Comparison of ENCODE assay signal across 16 cellular contexts in the genomic region with DNA sequence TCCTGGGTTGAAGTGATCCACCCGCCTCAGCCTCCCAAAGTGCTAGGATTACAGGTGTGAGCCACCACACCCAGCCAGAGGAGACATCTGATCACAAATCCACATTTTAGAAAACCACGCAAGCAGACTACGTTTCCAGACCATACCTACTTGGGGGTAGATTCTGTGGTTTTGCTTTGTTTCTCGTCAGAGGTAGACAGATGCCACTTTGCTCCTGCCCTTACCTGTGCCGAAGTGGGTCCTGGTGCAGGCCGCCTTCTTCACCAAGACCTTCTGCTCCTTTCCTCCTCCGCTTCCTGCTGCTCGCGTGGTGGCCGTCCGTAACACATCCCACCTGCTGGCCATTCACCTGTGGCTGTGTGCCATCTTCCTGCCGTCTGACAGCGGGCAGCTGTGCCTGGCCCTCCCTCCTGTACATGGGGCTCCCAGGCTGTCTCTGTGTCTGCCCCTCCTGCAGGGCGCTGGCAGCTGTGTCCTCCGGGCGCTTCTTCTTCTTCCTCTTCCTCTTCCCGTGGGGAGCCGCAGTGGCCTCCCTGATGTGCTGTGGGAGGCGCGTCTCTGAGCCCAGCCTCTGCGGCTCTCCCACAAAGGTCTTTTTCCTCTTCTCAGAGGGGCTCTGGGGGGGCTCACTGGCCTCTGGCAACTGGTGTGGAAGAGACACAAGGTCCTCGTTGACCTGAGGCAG. TPM values are rescaled to one million over a fixed set of nuclear protein-coding genes. Genes with fewer than 3 reads are reported as not detected.
DNase-seq lines count a peak whose midpoint lies in the region; ATAC-seq, FAIRE-seq and TF ChIP-seq lines count a peak whose summit lies in the region.
"Had no signal": no experiment of that assay in that cellular context is flagged by ENCODE, and none has a peak within 500 bp of the region (broad histone marks: within the 10 kb centered on the region; RNA-seq: fewer than 3 reads in every experiment).

No MANE protein-coding gene starts in this region.

- FAIRE-seq in GM12891 (lab: Jason Lieb, UNC), result no peak

- ATAC-seq in Right ventricle myocardium superior (ENCODE audit: poor library complexity), result peak; percentile 32
- ATAC-seq in left ventricle myocardium superior, result peak; percentile 21
- no peak for ATAC-seq in upper lobe of left lung (ENCODE audit: low FRiP score in 2 of 2)
- no peak for ATAC-seq in body of pancreas

- H3K27ac ChIP-seq in right atrium auricular region (no peak overlapping the region), thymus (ENCODE audit: low read depth) (peak overlapping the region; percentile 46), upper lobe of left lung (peak overlapping the region in 1 of 4 donors; percentile 30), body of pancreas (no peak overlapping the region)
- H3K27ac ChIP-seq: ascending aorta, C4-2B, KMS-11 had no signal

- DNase-seq in Right ventricle myocardium superior (peak; percentile 70), right atrium auricular region (ENCODE audit: low spot score) (no peak), UCSD-AML1 (lab: John Stamatoyannopoulos, UW; ENCODE audit: unreplicated experiment) (peak; percentile 54), left ventricle myocardium superior (peak; percentile 54), GM12891 (ENCODE audit: insufficient read length, low spot score) (no peak), upper lobe of left lung (no peak), body of pancreas (no peak)
- DNase-seq: foreskin fibroblast, H7, NCI-H1694 treated with DMSO at 0.1 percent for 48 hours, NCI-H526 treated with DMSO at 0.1 percent for 48 hours, posterior cingulate gyrus had no signal

- no peak overlapping the region for H3K4me3 ChIP-seq in right atrium auricular region
- no peak overlapping the region for H3K4me3 ChIP-seq in thymus (ENCODE audit: low read length)
- no peak overlapping the region for H3K4me3 ChIP-seq in upper lobe of left lung
- H3K4me3 ChIP-seq in body of pancreas, result no peak overlapping the region
- H3K4me3 ChIP-seq: ascending aorta had no signal

- H3K36me3 ChIP-seq in right atrium auricular region (peaks cover 87% of the 10 kb centered on the region), thymus (ENCODE audit: control insufficient read depth, insufficient read depth) (peaks cover 69% of the 10 kb centered on the region), upper lobe of left lung (peaks cover 8 to 90% (median 59%) of the 10 kb centered on the region in 4 donors), body of pancreas (replicated peaks in 1 of 2; ENCODE audit: insufficient read depth in 1 of 2, low read depth in 2 of 2) (peaks cover 28 to 41% of the 10 kb centered on the region in 2 donors)

- TF ChIP-seq POLR2A in GM12891 (IDR thresholded peaks at IDR 0.05; ENCODE audit: low read depth, low read length) (no peak), upper lobe of left lung (IDR thresholded peaks at IDR 0.05) (no peak), body of pancreas (IDR thresholded peaks at IDR 0.05) (no peak)

- no peaks in the 10 kb centered on the region for H3K9me3 ChIP-seq in right atrium auricular region
- no peaks in the 10 kb centered on the region for H3K9me3 ChIP-seq in thymus (ENCODE audit: control insufficient read depth)
- no peaks in the 10 kb centered on the region for H3K9me3 ChIP-seq in upper lobe of left lung
- no peaks in the 10 kb centered on the region for H3K9me3 ChIP-seq in body of pancreas
- H3K9me3 ChIP-seq: ascending aorta had no signal

- H3K4me1 ChIP-seq in right atrium auricular region (peaks cover 0 to 10% of the 10 kb centered on the region in 2 donors), thymus (ENCODE audit: control insufficient read depth, insufficient read depth, low read length) (peaks cover 6% of the 10 kb centered on the region), upper lobe of left lung (peaks cover 0 to 24% (median 5%) of the 10 kb centered on the region in 4 donors), body of pancreas (no peaks in the 10 kb centered on the region)
- H3K4me1 ChIP-seq: ascending aorta had no signal

- TF ChIP-seq CTCF in right atrium auricular region (IDR thresholded peaks at IDR 0.05) (no peak), upper lobe of left lung (IDR thresholded peaks at IDR 0.05) (no peak), body of pancreas (IDR thresholded peaks at IDR 0.05) (no peak)

- H3K27me3 ChIP-seq in right atrium auricular region (no peaks in the 10 kb centered on the region), thymus (ENCODE audit: control insufficient read depth, insufficient read depth) (no peaks in the 10 kb centered on the region), upper lobe of left lung (no peaks in the 10 kb centered on the region), body of pancreas (no peaks in the 10 kb centered on the region)
- H3K27me3 ChIP-seq: ascending aorta had no signal

- WGBS in thymus, result 62% methylated on average over 22 of the region's 22 CpGs
- WGBS in upper lobe of left lung, 2 donors, result 76 to 84% methylated on average over 17 to 22 of the region's 22 CpGs
- 85 to 87% methylated on average over 22 of the region's 22 CpGs for WGBS in body of pancreas, 2 donors

- intact Hi-C loops in Right ventricle myocardium superior (cut with DNase I) (no loop called here), left ventricle myocardium superior (cut with micrococcal nuclease) (no loop called here), body of pancreas (cut with DNase I) (no loop called here)

- TF ChIP-seq EP300 in upper lobe of left lung (IDR thresholded peaks at IDR 0.05), result no peak

TF ChIP-seq in GM12891, 5 proteins besides CTCF, POLR2A, EP300 and RAD21:
- no peak for TF ChIP-seq PAX5 (IDR thresholded peaks at IDR 0.05; ENCODE audit: insufficient read depth, low read length, severe bottlenecking)
- no peak for TF ChIP-seq TAF1 (IDR thresholded peaks at IDR 0.05; ENCODE audit: low read depth, low read length)
- no peak for TF ChIP-seq POU2F2 (IDR thresholded peaks at IDR 0.05; ENCODE audit: low read depth, low read length)
- TF ChIP-seq POLR2AphosphoS5 (IDR thresholded peaks at IDR 0.05; ENCODE audit: low read depth, low read length), result no peak

RNA-seq across cellular contexts. Expression of gene CYTH1, which starts 21.2 kb away (rescaled TPM):
- total RNA-seq in Right ventricle myocardium superior, result 32.3 TPM
- total RNA-seq in right atrium auricular region, result 10 to 100 TPM; 23.8 to 31.0 TPM
- 38.0 TPM for total RNA-seq in left ventricle myocardium superior
- polyA plus RNA-seq in thymus, result 91.7 TPM
- polyA plus RNA-seq in GM12891 (2012; ENCODE audit: low read depth, missing spikeins), result 171 TPM
- total RNA-seq in upper lobe of left lung, result 100 to 1,000 TPM; 113 to 295 (median 121) TPM
- total RNA-seq in body of pancreas, result 10 to 100 TPM; 32.2 to 60.6 TPM

RNA-seq across cellular contexts. Expression of gene USP36, which starts 37.3 kb away (rescaled TPM):
- total RNA-seq in Right ventricle myocardium superior (17.8 TPM), right atrium auricular region (10 to 100 TPM; 15.4 to 18.1 TPM), left ventricle myocardium superior (24.7 TPM), upper lobe of left lung (10 to 100 TPM; 31.1 to 76.5 (median 55.4) TPM), body of pancreas (10 to 100 TPM; 28.5 to 55.4 TPM)
- polyA plus RNA-seq in thymus, result 32.5 TPM
- 27.4 TPM for polyA plus RNA-seq in GM12891 (2012; ENCODE audit: low read depth, missing spikeins)

Comparison
In these comparisons a context has a peak if more than half of its experiments do, and no peak if none do; other contexts are left out.
1. DNase-seq: peak in Right ventricle myocardium superior (single experiment), UCSD-AML1 (single experiment) and left ventricle myocardium superior (single experiment); none in right atrium auricular region (single experiment), GM12891 (single experiment), upper lobe of left lung (0 of 2) and body of pancreas (0 of 4).
2. ATAC-seq: peak in Right ventricle myocardium superior (single experiment) and left ventricle myocardium superior (single experiment); none in upper lobe of left lung (0 of 2) and body of pancreas (single experiment).